Comparison of ENCODE assay signal across 1 cellular context in genomic region chr3:149473314-149473990, GRCh38.
TF ChIP-seq lines count a peak whose summit lies in the region.

No MANE protein-coding gene starts in this region.

TF ChIP-seq in A549, 52 proteins besides CTCF, POLR2A, EP300 and RAD21 (continued from another document):
- TF ChIP-seq, protein P1, sequence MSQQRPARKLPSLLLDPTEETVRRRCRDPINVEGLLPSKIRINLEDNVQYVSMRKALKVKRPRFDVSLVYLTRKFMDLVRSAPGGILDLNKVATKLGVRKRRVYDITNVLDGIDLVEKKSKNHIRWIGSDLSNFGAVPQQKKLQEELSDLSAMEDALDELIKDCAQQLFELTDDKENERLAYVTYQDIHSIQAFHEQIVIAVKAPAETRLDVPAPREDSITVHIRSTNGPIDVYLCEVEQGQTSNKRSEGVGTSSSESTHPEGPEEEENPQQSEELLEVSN (IDR thresholded peaks at IDR 0.05; ENCODE audit: borderline replicate concordance, low read depth): 0 out of 2 replicates have a peak, but pooled peaks have one; percentile 10
- no peak for TF ChIP-seq FOSB (CRISPR knock-in tag; IDR thresholded peaks at IDR 0.05)
- no peak for TF ChIP-seq HMGXB4 (CRISPR knock-in tag; IDR thresholded peaks at IDR 0.05; ENCODE audit: borderline replicate concordance)
- TF ChIP-seq, protein P2, sequence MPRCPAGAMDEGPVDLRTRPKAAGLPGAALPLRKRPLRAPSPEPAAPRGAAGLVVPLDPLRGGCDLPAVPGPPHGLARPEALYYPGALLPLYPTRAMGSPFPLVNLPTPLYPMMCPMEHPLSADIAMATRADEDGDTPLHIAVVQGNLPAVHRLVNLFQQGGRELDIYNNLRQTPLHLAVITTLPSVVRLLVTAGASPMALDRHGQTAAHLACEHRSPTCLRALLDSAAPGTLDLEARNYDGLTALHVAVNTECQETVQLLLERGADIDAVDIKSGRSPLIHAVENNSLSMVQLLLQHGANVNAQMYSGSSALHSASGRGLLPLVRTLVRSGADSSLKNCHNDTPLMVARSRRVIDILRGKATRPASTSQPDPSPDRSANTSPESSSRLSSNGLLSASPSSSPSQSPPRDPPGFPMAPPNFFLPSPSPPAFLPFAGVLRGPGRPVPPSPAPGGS (IDR thresholded peaks at IDR 0.05): no peak; the same call in 2 of the 3 replicates
- TF ChIP-seq, protein P3, sequence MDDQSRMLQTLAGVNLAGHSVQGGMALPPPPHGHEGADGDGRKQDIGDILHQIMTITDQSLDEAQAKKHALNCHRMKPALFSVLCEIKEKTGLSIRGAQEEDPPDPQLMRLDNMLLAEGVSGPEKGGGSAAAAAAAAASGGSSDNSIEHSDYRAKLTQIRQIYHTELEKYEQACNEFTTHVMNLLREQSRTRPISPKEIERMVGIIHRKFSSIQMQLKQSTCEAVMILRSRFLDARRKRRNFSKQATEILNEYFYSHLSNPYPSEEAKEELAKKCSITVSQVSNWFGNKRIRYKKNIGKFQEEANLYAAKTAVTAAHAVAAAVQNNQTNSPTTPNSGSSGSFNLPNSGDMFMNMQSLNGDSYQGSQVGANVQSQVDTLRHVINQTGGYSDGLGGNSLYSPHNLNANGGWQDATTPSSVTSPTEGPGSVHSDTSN (IDR thresholded peaks at IDR 0.05): no peak
- TF ChIP-seq MYC (IDR thresholded peaks at IDR 0.05; ENCODE audit: borderline replicate concordance, low read length): 0 out of 2 replicates have a peak, but pooled peaks have one; percentile 20
- TF ChIP-seq, protein P4, sequence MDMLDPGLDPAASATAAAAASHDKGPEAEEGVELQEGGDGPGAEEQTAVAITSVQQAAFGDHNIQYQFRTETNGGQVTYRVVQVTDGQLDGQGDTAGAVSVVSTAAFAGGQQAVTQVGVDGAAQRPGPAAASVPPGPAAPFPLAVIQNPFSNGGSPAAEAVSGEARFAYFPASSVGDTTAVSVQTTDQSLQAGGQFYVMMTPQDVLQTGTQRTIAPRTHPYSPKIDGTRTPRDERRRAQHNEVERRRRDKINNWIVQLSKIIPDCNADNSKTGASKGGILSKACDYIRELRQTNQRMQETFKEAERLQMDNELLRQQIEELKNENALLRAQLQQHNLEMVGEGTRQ (IDR thresholded peaks at IDR 0.05): no peak
- TF ChIP-seq RNF2 (IDR thresholded peaks at IDR 0.05; ENCODE audit: borderline replicate concordance, low read depth): no peak
- no peak for TF ChIP-seq ELK1 (IDR thresholded peaks at IDR 0.05; ENCODE audit: low read depth, low read length)
- TF ChIP-seq, protein P5, sequence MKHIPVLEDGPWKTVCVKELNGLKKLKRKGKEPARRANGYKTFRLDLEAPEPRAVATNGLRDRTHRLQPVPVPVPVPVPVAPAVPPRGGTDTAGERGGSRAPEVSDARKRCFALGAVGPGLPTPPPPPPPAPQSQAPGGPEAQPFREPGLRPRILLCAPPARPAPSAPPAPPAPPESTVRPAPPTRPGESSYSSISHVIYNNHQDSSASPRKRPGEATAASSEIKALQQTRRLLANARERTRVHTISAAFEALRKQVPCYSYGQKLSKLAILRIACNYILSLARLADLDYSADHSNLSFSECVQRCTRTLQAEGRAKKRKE (CRISPR knock-in tag; IDR thresholded peaks at IDR 0.05; ENCODE audit: low read depth): no peak
- peak; percentile 17 to 79; a peak in 3 of 4 replicates for TF ChIP-seq CEBPB (IDR thresholded peaks at IDR 0.05)
- TF ChIP-seq TP53 (CRISPR knock-in tag; IDR thresholded peaks at IDR 0.05): no peak
- TF ChIP-seq HOXB13 (CRISPR knock-in tag; IDR thresholded peaks at IDR 0.05; ENCODE audit: low read depth): peak; percentile 64; the same call in 1 of the 2 replicates
- peak; percentile 86 for TF ChIP-seq JUNB (IDR thresholded peaks at IDR 0.05)
- peak; percentile 34; the same call in 1 of the 3 replicates for TF ChIP-seq SMC3 (IDR thresholded peaks at IDR 0.05)
- TF ChIP-seq CHD2 (IDR thresholded peaks at IDR 0.05; ENCODE audit: low read length, partially characterized antibody): no peak
- TF ChIP-seq KDM5A (IDR thresholded peaks at IDR 0.05): no peak
- TF ChIP-seq ZSCAN20 (CRISPR knock-in tag; IDR thresholded peaks at IDR 0.05): no peak
- TF ChIP-seq NFE2L2 (conservative IDR thresholded peaks at IDR 0.05; ENCODE audit: low read length): no peak
- TF ChIP-seq FOXS1 (CRISPR knock-in tag; IDR thresholded peaks at IDR 0.05): no peak
- peak; percentile 87 for TF ChIP-seq FOSL2 (IDR thresholded peaks at IDR 0.05)
- peak; percentile 94 for TF ChIP-seq FOSL2 (CRISPR knock-in tag; IDR thresholded peaks at IDR 0.05)
- TF ChIP-seq KDM1A (IDR thresholded peaks at IDR 0.05; ENCODE audit: low read depth): no peak
- TF ChIP-seq TFCP2L1 (CRISPR knock-in tag; IDR thresholded peaks at IDR 0.05): no peak
- 0 out of 2 replicates have a peak, but pooled peaks have one; percentile 45 for TF ChIP-seq HEYL (CRISPR knock-in tag; IDR thresholded peaks at IDR 0.05)
- TF ChIP-seq HES2 (IDR thresholded peaks at IDR 0.05): no peak
